In genomic region chr4:157779084-157779483, GRCh38 we compare ENCODE assay signal across 17 cellular contexts.
A peak's percentile ranks its signal among the peaks of the same experiment; 100 is the strongest.
DNase-seq lines count a peak whose midpoint lies in the region; ATAC-seq and TF ChIP-seq lines count a peak whose summit lies in the region.
"Had no signal": no experiment of that assay in that cellular context is flagged by ENCODE, and none has a peak within 500 bp of the region (broad histone marks: within the 10 kb centered on the region; RNA-seq: fewer than 3 reads in every experiment).

No MANE protein-coding gene starts in this region.

- H3K27me3 Mint-ChIP-seq in T-helper 17 cell = no peaks in the 10 kb centered on the region
- H3K27me3 Mint-ChIP-seq: CD8-positive, alpha-beta memory T cell; T-cell had no signal

- no peak for ATAC-seq in GM18873 (IDR thresholded peaks at IDR 0.05; ENCODE audit: low FRiP score, unreplicated experiment)
- no peak for ATAC-seq in T-helper 17 cell
- ATAC-seq: T-cell had no signal

- H3K27ac ChIP-seq in neural cell (ENCODE audit: low read length) = peak overlapping the region; percentile 59
- H3K27ac ChIP-seq: C4-2B, Peyer's patch had no signal

- no peak overlapping the region for H3K9ac ChIP-seq in neural cell (ENCODE audit: low read length)

- H3K27ac Mint-ChIP-seq in T-helper 17 cell = no peak overlapping the region
- H3K27ac Mint-ChIP-seq: CD8-positive, alpha-beta memory T cell; T-cell had no signal

- no peaks in the 10 kb centered on the region for H3K4me1 Mint-ChIP-seq in T-helper 17 cell
- H3K4me1 Mint-ChIP-seq: CD8-positive, alpha-beta memory T cell; T-cell had no signal

- no peak overlapping the region for H2AFZ ChIP-seq in neural cell (ENCODE audit: low read depth, low read length)

- TF ChIP-seq CTCF in neural cell (IDR thresholded peaks at IDR 0.05; ENCODE audit: poor library complexity, severe bottlenecking) = no peak

- H3K79me2 ChIP-seq in neural cell (replicated peaks; ENCODE audit: insufficient read depth, low read length) = no peaks in the 10 kb centered on the region

- no peaks in the 10 kb centered on the region for H3F3A ChIP-seq in neural cell (ENCODE audit: insufficient read depth, low read length, poor library complexity, severe bottlenecking)

- H3K4me3 ChIP-seq in neural cell (ENCODE audit: low read length) = no peak overlapping the region
- H3K4me3 ChIP-seq: Peyer's patch had no signal

- H3K36me3 Mint-ChIP-seq in T-helper 17 cell (ENCODE audit: low read depth) = no peaks in the 10 kb centered on the region
- H3K36me3 Mint-ChIP-seq: CD8-positive, alpha-beta memory T cell; T-cell had no signal

- peak; percentile 24 to 81 (median 45) for DNase-seq in NCI-H1417 (lab: John Stamatoyannopoulos, UW)
- DNase-seq in NCI-H1417 treated with DMSO at 0.1 percent for 48 hours (lab: John Stamatoyannopoulos, UW) = no peak
- peak; percentile 81 for DNase-seq in NCI-H146 treated with DMSO at 0.1 percent for 48 hours (lab: John Stamatoyannopoulos, UW; ENCODE audit: unreplicated experiment)
- peak; percentile 75 for DNase-seq in NCI-H69 (lab: John Stamatoyannopoulos, UW)
- no peak for DNase-seq in activated effector memory CD4-positive, alpha-beta T cell treated with Interleukin-2 at 50 U/mL for 16 hours
- DNase-seq in T-helper 17 cell = no peak
- DNase-seq: 8988T; AML-193; CD8-positive, alpha-beta memory T cell; DMS79; NCI-H2029 treated with DMSO at 0.1 percent for 48 hours; NCI-H526; Peyer's patch; T-cell had no signal

- no peak overlapping the region for H3K4me3 Mint-ChIP-seq in T-helper 17 cell
- H3K4me3 Mint-ChIP-seq: CD8-positive, alpha-beta memory T cell; T-cell had no signal

- no peaks in the 10 kb centered on the region for H3K36me3 ChIP-seq in neural cell (ENCODE audit: insufficient read depth, low read length)
- H3K36me3 ChIP-seq: Peyer's patch had no signal

- H3K27me3 ChIP-seq in neural cell (ENCODE audit: insufficient read depth, low read depth, low read length) = no peaks in the 10 kb centered on the region
- H3K27me3 ChIP-seq: Peyer's patch had no signal

- H4K20me1 ChIP-seq in neural cell (ENCODE audit: insufficient read depth) = no peaks in the 10 kb centered on the region

- no peak for TF ChIP-seq RAD21 in neural cell (conservative IDR thresholded peaks at IDR 0.05)

- no peak overlapping the region for H3K4me2 ChIP-seq in neural cell (ENCODE audit: low read length)

- no peaks in the 10 kb centered on the region for H3K9me3 ChIP-seq in neural cell (ENCODE audit: low read length)
- no peaks in the 10 kb centered on the region for H3K9me3 ChIP-seq in T-helper 17 cell (ENCODE audit: control insufficient read depth, low read length, poor library complexity, severe bottlenecking)
- H3K9me3 ChIP-seq: Peyer's patch had no signal

- no peaks in the 10 kb centered on the region for H3K9me2 ChIP-seq in neural cell (ENCODE audit: insufficient read depth, low read length)

- TF ChIP-seq EP300 in neural cell (conservative IDR thresholded peaks at IDR 0.05; ENCODE audit: poor library complexity, severe bottlenecking) = peak; percentile 74

TF ChIP-seq in neural cell, 6 proteins besides CTCF, POLR2A, EP300 and RAD21:
- TF ChIP-seq REST (IDR thresholded peaks at IDR 0.05; ENCODE audit: borderline replicate concordance) (no peak), POLR2AphosphoS5 (IDR thresholded peaks at IDR 0.05) (peak; percentile 72)

Comparison
In these comparisons a context has a peak if more than half of its experiments do, and no peak if none do; other contexts are left out.
1. DNase-seq: peak in NCI-H1417 (3 of 3), NCI-H146 treated with DMSO at 0.1 percent for 48 hours (single experiment) and NCI-H69 (single experiment); none in NCI-H1417 treated with DMSO at 0.1 percent for 48 hours (single experiment), activated effector memory CD4-positive, alpha-beta T cell treated with Interleukin-2 at 50 U/mL for 16 hours (single experiment) and T-helper 17 cell (0 of 3).